In genomic region chr9:131840220-131840619, GRCh38 we compare ENCODE assay signal across 19 cellular contexts.
DNase-seq lines count a peak whose midpoint lies in the region; ATAC-seq and TF ChIP-seq lines count a peak whose summit lies in the region.
"Had no signal": no experiment of that assay in that cellular context is flagged by ENCODE, and none has a peak within 500 bp of the region (broad histone marks: within the 10 kb centered on the region; RNA-seq: fewer than 3 reads in every experiment).

No MANE protein-coding gene starts in this region.

- peaks cover 5 to 6% of the 10 kb centered on the region in 2 donors for H3K36me3 Mint-ChIP-seq in activated naive CD4-positive, alpha-beta T cell treated with anti-CD3 and anti-CD28 coated beads, Interleukin-2, amount 50 U/mL, for 72 hours
- no peaks in the 10 kb centered on the region for H3K36me3 Mint-ChIP-seq in HFFc6 (ENCODE audit: low read depth)
- H3K36me3 Mint-ChIP-seq in activated T-helper 1 cell treated with anti-CD3 and anti-CD28 coated beads, Interleukin-12 subunit alpha, Interleukin-12 subunit beta, Interleukin-2, Interleukin-4 antibody, amounts not matched to agents 30 ng/mL and 10 ng/mL and 1 ng/mL, durations not matched to agents 14 hours and 24 hours and 36 hours (ENCODE audit: low read depth): peaks cover 2% of the 10 kb centered on the region
- H3K36me3 Mint-ChIP-seq in Caco-2 (ENCODE audit: insufficient read depth, unreplicated experiment): no peaks in the 10 kb centered on the region
- H3K36me3 Mint-ChIP-seq: mesothelial cell of epicardium had no signal

- POLR2A ChIA-PET in Caco-2 (lab: Charles Lee): no interaction called here

- no peaks in the 10 kb centered on the region for H3K27me3 ChIP-seq in Caco-2 (replicated peaks; ENCODE audit: control insufficient read depth, insufficient read depth, low read length)
- H3K27me3 ChIP-seq: ascending aorta, vagina had no signal

- no peak for DNase-seq in activated naive CD4-positive, alpha-beta T cell treated with anti-CD3 and anti-CD28 coated beads, Interleukin-2, amount 50 U/mL, for 72 hours (ENCODE audit: low spot score in 2 of 2)
- DNase-seq in activated naive CD4-positive, alpha-beta T cell (lab: John Stamatoyannopoulos, UW): no peak
- DNase-seq in HFFc6 (no peak), posterior vena cava (ENCODE audit: low spot score) (peak; percentile 60), NCI-H446 (lab: John Stamatoyannopoulos, UW) (no peak), Caco-2 (no peak), DMS 273 treated with DMSO at 0.1 percent for 48 hours (lab: John Stamatoyannopoulos, UW) (no peak)
- DNase-seq in activated T-helper 1 cell treated with anti-CD3 and anti-CD28 coated beads, Interleukin-12 subunit alpha, Interleukin-12 subunit beta, Interleukin-2, Interleukin-4 antibody, amounts not matched to agents 30 ng/mL and 10 ng/mL and 1 ng/mL, durations not matched to agents 14 hours and 24 hours and 36 hours (ENCODE audit: low spot score): peak; percentile 10
- DNase-seq: cerebellar nuclear complex, NCI-H1436, NCI-H526 treated with DMSO at 0.1 percent for 48 hours, spleen, substantia nigra had no signal

- CTCF ChIA-PET in Caco-2 (lab: Charles Lee): no interaction called here

- peak in 1 of 2 donors; percentile 13 for ATAC-seq in activated naive CD4-positive, alpha-beta T cell treated with anti-CD3 and anti-CD28 coated beads, Interleukin-2, amount 50 U/mL, for 72 hours
- ATAC-seq: left lobe of liver, Right ventricle myocardium inferior had no signal

- H3K27me3 Mint-ChIP-seq in HFFc6 (ENCODE audit: insufficient read depth) (peaks cover 45% of the 10 kb centered on the region), Caco-2 (ENCODE audit: insufficient read depth, unreplicated experiment) (peaks cover 6% of the 10 kb centered on the region)
- H3K27me3 Mint-ChIP-seq in activated T-helper 1 cell treated with anti-CD3 and anti-CD28 coated beads, Interleukin-12 subunit alpha, Interleukin-12 subunit beta, Interleukin-2, Interleukin-4 antibody, amounts not matched to agents 30 ng/mL and 10 ng/mL and 1 ng/mL, durations not matched to agents 14 hours and 24 hours and 36 hours (ENCODE audit: insufficient read depth): no peaks in the 10 kb centered on the region

- no peak overlapping the region for H3K4me3 Mint-ChIP-seq in HFFc6
- H3K4me3 Mint-ChIP-seq in activated T-helper 1 cell treated with anti-CD3 and anti-CD28 coated beads, Interleukin-12 subunit alpha, Interleukin-12 subunit beta, Interleukin-2, Interleukin-4 antibody, amounts not matched to agents 30 ng/mL and 10 ng/mL and 1 ng/mL, durations not matched to agents 14 hours and 24 hours and 36 hours: peak overlapping the region; percentile 55
- H3K4me3 Mint-ChIP-seq in Caco-2 (ENCODE audit: unreplicated experiment): no peak overlapping the region
- H3K4me3 Mint-ChIP-seq: mesothelial cell of epicardium had no signal

- H3K36me3 ChIP-seq in Caco-2 (ENCODE audit: control insufficient read depth, insufficient read depth, low read length): no peaks in the 10 kb centered on the region
- H3K36me3 ChIP-seq: ascending aorta, esophagus muscularis mucosa, spleen, vagina had no signal

- H3K4me1 ChIP-seq in Caco-2: no peaks in the 10 kb centered on the region
- H3K4me1 ChIP-seq: ascending aorta, spleen, vagina had no signal

- peak overlapping the region; percentile 36 to 70 for H3K27ac Mint-ChIP-seq in activated naive CD4-positive, alpha-beta T cell treated with anti-CD3 and anti-CD28 coated beads, Interleukin-2, amount 50 U/mL, for 72 hours
- H3K27ac Mint-ChIP-seq in HFFc6 (no peak overlapping the region), Caco-2 (ENCODE audit: unreplicated experiment) (no peak overlapping the region)
- peak overlapping the region; percentile 99 for H3K27ac Mint-ChIP-seq in activated T-helper 1 cell treated with anti-CD3 and anti-CD28 coated beads, Interleukin-12 subunit alpha, Interleukin-12 subunit beta, Interleukin-2, Interleukin-4 antibody, amounts not matched to agents 30 ng/mL and 10 ng/mL and 1 ng/mL, durations not matched to agents 14 hours and 24 hours and 36 hours
- H3K27ac Mint-ChIP-seq: mesothelial cell of epicardium had no signal

- peaks cover 16% of the 10 kb centered on the region for H3K4me1 Mint-ChIP-seq in HFFc6 (ENCODE audit: low read depth)
- H3K4me1 Mint-ChIP-seq in activated T-helper 1 cell treated with anti-CD3 and anti-CD28 coated beads, Interleukin-12 subunit alpha, Interleukin-12 subunit beta, Interleukin-2, Interleukin-4 antibody, amounts not matched to agents 30 ng/mL and 10 ng/mL and 1 ng/mL, durations not matched to agents 14 hours and 24 hours and 36 hours (ENCODE audit: low read depth): peaks cover 27% of the 10 kb centered on the region
- H3K4me1 Mint-ChIP-seq in Caco-2 (ENCODE audit: low read depth, unreplicated experiment): no peaks in the 10 kb centered on the region
- H3K4me1 Mint-ChIP-seq: mesothelial cell of epicardium had no signal

- no peaks in the 10 kb centered on the region for H3K9me3 ChIP-seq in Caco-2
- H3K9me3 ChIP-seq: ascending aorta, esophagus muscularis mucosa, vagina had no signal

- no peak overlapping the region for H3K4me3 ChIP-seq in Caco-2 (ENCODE audit: low read depth, low read length)
- H3K4me3 ChIP-seq: ascending aorta, esophagus muscularis mucosa, spleen, vagina had no signal

- peaks cover 0 to 8% of the 10 kb centered on the region in 2 donors for H3K9me3 Mint-ChIP-seq in activated naive CD4-positive, alpha-beta T cell treated with anti-CD3 and anti-CD28 coated beads, Interleukin-2, amount 50 U/mL, for 72 hours
- no peaks in the 10 kb centered on the region for H3K9me3 Mint-ChIP-seq in HFFc6
- no peaks in the 10 kb centered on the region for H3K9me3 Mint-ChIP-seq in activated T-helper 1 cell treated with anti-CD3 and anti-CD28 coated beads, Interleukin-12 subunit alpha, Interleukin-12 subunit beta, Interleukin-2, Interleukin-4 antibody, amounts not matched to agents 30 ng/mL and 10 ng/mL and 1 ng/mL, durations not matched to agents 14 hours and 24 hours and 36 hours
- H3K9me3 Mint-ChIP-seq in Caco-2 (ENCODE audit: unreplicated experiment): no peaks in the 10 kb centered on the region
- H3K9me3 Mint-ChIP-seq: mesothelial cell of epicardium had no signal

- TF ChIP-seq CTCF in HFFc6 (IDR thresholded peaks at IDR 0.05) (0 out of 2 replicates have a peak, but pooled peaks have one; percentile 5), Caco-2 (IDR thresholded peaks at IDR 0.05; ENCODE audit: insufficient read depth in 1 of 2, low read depth in 1 of 2, low read length in 1 of 2, severe bottlenecking in 1 of 2, unreplicated experiment in 1 of 2) (no peak)

- intact Hi-C loops in activated T-helper 1 cell treated with anti-CD3 and anti-CD28 coated beads, Interleukin-12 subunit alpha, Interleukin-12 subunit beta, Interleukin-2, Interleukin-4 antibody, amounts not matched to agents 30 ng/mL and 10 ng/mL and 1 ng/mL, durations not matched to agents 14 hours and 24 hours and 36 hours (cut with micrococcal nuclease): no loop called here
- intact Hi-C loops in posterior vena cava (cut with DNase I) (no loop called here), Caco-2 (cut with micrococcal nuclease; ENCODE audit: unreplicated experiment) (no loop called here)

- no TSS peak for BruUV-seq in Caco-2 (replicated peaks; lab: Mats Ljungman, UMichigan)

Comparison
In these comparisons a context has a peak if more than half of its experiments do, and no peak if none do; other contexts are left out.
1. DNase-seq: peak in activated T-helper 1 cell treated with anti-CD3 and anti-CD28 coated beads, Interleukin-12 subunit alpha, Interleukin-12 subunit beta, Interleukin-2, Interleukin-4 antibody, amounts not matched to agents 30 ng/mL and 10 ng/mL and 1 ng/mL, durations not matched to agents 14 hours and 24 hours and 36 hours (single experiment) and posterior vena cava (single experiment); none in activated naive CD4-positive, alpha-beta T cell treated with anti-CD3 and anti-CD28 coated beads, Interleukin-2, amount 50 U/mL, for 72 hours (0 of 2), activated naive CD4-positive, alpha-beta T cell (0 of 4), HFFc6 (single experiment), NCI-H446 (0 of 2), Caco-2 (0 of 2) and DMS 273 treated with DMSO at 0.1 percent for 48 hours (single experiment).
2. H3K27ac Mint-ChIP-seq: peak in activated naive CD4-positive, alpha-beta T cell treated with anti-CD3 and anti-CD28 coated beads, Interleukin-2, amount 50 U/mL, for 72 hours (2 of 2) and activated T-helper 1 cell treated with anti-CD3 and anti-CD28 coated beads, Interleukin-12 subunit alpha, Interleukin-12 subunit beta, Interleukin-2, Interleukin-4 antibody, amounts not matched to agents 30 ng/mL and 10 ng/mL and 1 ng/mL, durations not matched to agents 14 hours and 24 hours and 36 hours (single experiment); none in HFFc6 (single experiment) and Caco-2 (single experiment).